In genomic region chr10:132889556-132889955, GRCh38 we compare ENCODE assay signal across 19 cellular contexts. TPM values are rescaled to one million over a fixed set of nuclear protein-coding genes. Genes with fewer than 3 reads are reported as not detected.
"Had no signal": no experiment of that assay in that cellular context is flagged by ENCODE, and none has a peak within 500 bp of the region (broad histone marks: within the 10 kb centered on the region; RNA-seq: fewer than 3 reads in every experiment).

No MANE protein-coding gene starts in this region.

- H3K36me3 ChIP-seq: breast epithelium, gastroesophageal sphincter, heart left ventricle had no signal

- H3K36me3 Mint-ChIP-seq: activated CD4-positive, alpha-beta memory T cell treated with anti-CD3 and anti-CD28 coated beads for 36 hours; activated naive CD4-positive, alpha-beta T cell treated with anti-CD3 and anti-CD28 coated beads, Interleukin-2, amount 50 U/mL, for 24 hours had no signal

- H3K4me3 ChIP-seq: breast epithelium, gastroesophageal sphincter, heart left ventricle, SK-N-MC, testis had no signal

- H3K4me1 Mint-ChIP-seq: activated naive CD4-positive, alpha-beta T cell treated with anti-CD3 and anti-CD28 coated beads, Interleukin-2, amount 50 U/mL, for 24 hours had no signal

- H3K4me1 ChIP-seq: breast epithelium, testis had no signal

- H3K9me3 ChIP-seq: breast epithelium, gastroesophageal sphincter, heart left ventricle, testis had no signal

- H3K27ac Mint-ChIP-seq: activated CD4-positive, alpha-beta memory T cell treated with anti-CD3 and anti-CD28 coated beads for 36 hours; activated naive CD4-positive, alpha-beta T cell treated with anti-CD3 and anti-CD28 coated beads, Interleukin-2, amount 50 U/mL, for 24 hours; activated T-helper 2 cell treated with anti-CD3 and anti-CD28 coated beads, Interferon-gamma antibody, Interleukin-2, Interleukin-4, amounts not matched to agents 10 μg/mL and 5 μg/mL and 100 μg/mL, durations not matched to agents 14 hours and 24 hours and 36 hours; nephron progenitor cell; progenitor cell of endocrine pancreas; T-helper 2 cell treated with Interferon-gamma antibody and Interleukin-4, amounts not matched to agents 5 μg/mL and 100 μg/mL, for 36 hours had no signal

- H3K27me3 ChIP-seq: testis had no signal

- H3K27ac ChIP-seq: breast epithelium, gastroesophageal sphincter, heart left ventricle, SK-N-MC, testis had no signal

- H3K9me3 Mint-ChIP-seq: activated CD4-positive, alpha-beta memory T cell treated with anti-CD3 and anti-CD28 coated beads for 36 hours; activated naive CD4-positive, alpha-beta T cell treated with anti-CD3 and anti-CD28 coated beads, Interleukin-2, amount 50 U/mL, for 24 hours; activated T-helper 2 cell treated with anti-CD3 and anti-CD28 coated beads, Interferon-gamma antibody, Interleukin-2, Interleukin-4, amounts not matched to agents 10 μg/mL and 5 μg/mL and 100 μg/mL, durations not matched to agents 14 hours and 24 hours and 36 hours; nephron progenitor cell; stimulated activated naive CD8-positive, alpha-beta T cell treated with anti-CD3 and anti-CD28 coated beads, Interleukin-15, amount 100 ng/mL, for 72 hours; T-helper 2 cell treated with Interferon-gamma antibody and Interleukin-4, amounts not matched to agents 5 μg/mL and 100 μg/mL, for 36 hours had no signal

- ATAC-seq: gastroesophageal sphincter; heart left ventricle; stimulated activated naive CD8-positive, alpha-beta T cell treated with anti-CD3 and anti-CD28 coated beads, Interleukin-15, amount 100 ng/mL, for 72 hours had no signal

- H3K4me3 Mint-ChIP-seq: activated CD4-positive, alpha-beta memory T cell treated with anti-CD3 and anti-CD28 coated beads for 36 hours; activated naive CD4-positive, alpha-beta T cell treated with anti-CD3 and anti-CD28 coated beads, Interleukin-2, amount 50 U/mL, for 24 hours; nephron progenitor cell; stimulated activated naive CD8-positive, alpha-beta T cell treated with anti-CD3 and anti-CD28 coated beads, Interleukin-15, amount 100 ng/mL, for 72 hours; T-helper 2 cell treated with Interferon-gamma antibody and Interleukin-4, amounts not matched to agents 5 μg/mL and 100 μg/mL, for 36 hours had no signal

- DNase-seq: activated CD4-positive, alpha-beta memory T cell treated with anti-CD3 and anti-CD28 coated beads for 36 hours; activated CD4-positive, alpha-beta T cell treated with anti-CD3 and anti-CD28 coated beads for 4 hours; cerebellar nuclear complex; effector CD4-positive, alpha-beta T cell; mesendoderm; nephron progenitor cell; occipital lobe; small intestine; stimulated activated CD4-positive, alpha-beta T cell treated with anti-CD3 and anti-CD28 coated beads, Interleukin-4, amount 100 ng/mL, for 1 hour; testis had no signal

RNA-seq across cellular contexts. Expression of gene CFAP46, which starts 52.8 kb away (rescaled TPM):
- total RNA-seq: activated T-helper 2 cell treated with anti-CD3 and anti-CD28 coated beads, Interferon-gamma antibody, Interleukin-2, Interleukin-4, amounts not matched to agents 10 μg/mL and 5 μg/mL and 100 μg/mL, durations not matched to agents 14 hours and 24 hours and 36 hours had no signal
